ENCODE assay signal across 8 cellular contexts in the genomic region with DNA sequence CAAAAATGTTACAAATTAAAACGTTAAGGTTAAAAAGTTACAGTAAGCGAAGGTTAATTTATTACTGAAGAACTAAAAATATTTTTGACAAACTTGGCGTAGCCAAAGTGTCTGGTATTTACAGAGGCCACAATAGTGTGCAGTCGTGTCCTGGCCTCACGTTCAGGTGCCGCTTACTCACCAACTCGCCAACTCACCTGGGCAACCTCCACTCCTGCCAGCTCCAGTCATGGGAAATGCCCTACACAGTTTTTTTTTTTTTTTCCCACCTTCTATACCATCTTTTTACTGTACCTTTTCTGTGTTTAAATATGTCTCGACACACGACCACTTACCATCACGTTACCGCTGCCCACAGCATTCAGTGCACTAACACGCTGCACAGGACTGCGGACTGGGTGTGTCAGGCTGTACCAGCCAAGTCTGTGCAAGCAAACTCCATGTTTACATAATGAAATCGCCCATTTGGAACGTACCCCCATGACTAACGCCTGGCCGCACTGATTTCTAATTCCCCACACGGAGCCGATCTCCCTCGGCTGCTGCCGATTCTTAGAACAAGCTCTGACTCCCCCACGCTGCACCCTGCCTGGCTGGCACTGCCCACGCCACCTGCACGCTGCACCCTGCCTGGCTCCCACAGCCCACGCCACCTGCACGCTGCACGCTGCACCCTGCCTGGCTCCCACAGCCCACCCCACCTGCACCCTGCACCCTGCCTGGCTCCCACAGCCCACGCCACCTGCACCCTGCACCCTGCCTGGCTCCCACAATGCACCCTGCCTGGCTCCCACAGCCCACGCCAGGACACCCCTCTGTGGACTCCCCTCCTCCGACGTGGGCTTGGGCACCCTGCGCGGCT.
DNase-seq lines count a peak whose midpoint lies in the region; ATAC-seq, FAIRE-seq and TF ChIP-seq lines count a peak whose summit lies in the region.
"Had no signal": no experiment of that assay in that cellular context is flagged by ENCODE, and none has a peak within 500 bp of the region (broad histone marks: within the 10 kb centered on the region; RNA-seq: fewer than 3 reads in every experiment).

No MANE protein-coding gene starts in this region.

- H3K36me3 ChIP-seq in keratinocyte (ENCODE audit: control insufficient read depth in 2 of 2, extremely low read depth in 1 of 2, insufficient read depth in 2 of 2, low read length in 2 of 2): peaks cover 2 to 3% of the 10 kb centered on the region in 2 experiments
- H3K36me3 ChIP-seq: neutrophil had no signal

- dilution Hi-C loops in keratinocyte (cut with MboI; ENCODE audit: extremely low pct_ligation_motif_present, low sequenced_read_pairs): no loop called here

- peak overlapping the region; percentile 76 for H3K4me2 ChIP-seq in keratinocyte (ENCODE audit: control insufficient read depth, extremely low read depth, insufficient read depth, low read depth, low read length)

- ATAC-seq in GM21619 (IDR thresholded peaks at IDR 0.05; ENCODE audit: unreplicated experiment): no peak

- no peaks in the 10 kb centered on the region for H3K79me2 ChIP-seq in keratinocyte (ENCODE audit: control insufficient read depth, insufficient read depth, low read length)

- H4K20me1 ChIP-seq in keratinocyte (ENCODE audit: control insufficient read depth, extremely low read depth, insufficient read depth, low read length): no peaks in the 10 kb centered on the region

- peak overlapping the region; percentile 96 for H3K27ac ChIP-seq in keratinocyte (ENCODE audit: control insufficient read depth, insufficient read depth, low read length)
- peak overlapping the region; percentile 40 for H3K27ac ChIP-seq in substantia nigra (ENCODE audit: low read depth, low read length, poor library complexity, severe bottlenecking)
- H3K27ac ChIP-seq: neutrophil had no signal

- no peaks in the 10 kb centered on the region for H3K27me3 ChIP-seq in keratinocyte (ENCODE audit: control insufficient read depth, extremely low read depth, insufficient read depth, low read length)
- H3K27me3 ChIP-seq: neutrophil had no signal

- H3K4me3 ChIP-seq in keratinocyte (ENCODE audit: control insufficient read depth in 2 of 3, extremely low read depth in 1 of 3, insufficient read depth in 2 of 3, low read depth in 1 of 3, low read length in 3 of 3): peak overlapping the region; percentile 10 to 19 (median 11)

- peak overlapping the region; percentile 88 for H2AFZ ChIP-seq in keratinocyte (ENCODE audit: control insufficient read depth, low read length)

- no peak for TF ChIP-seq CTCF in keratinocyte (optimal IDR thresholded peaks at IDR 0.05 in 1 of 3, IDR thresholded peaks at IDR 0.05 in 1 of 3, conservative IDR thresholded peaks at IDR 0.05 in 1 of 3; ENCODE audit: extremely low read depth in 1 of 3, insufficient read depth in 2 of 3, low read length in 3 of 3)
- TF ChIP-seq CTCF in GM20000 (IDR thresholded peaks at IDR 0.05; ENCODE audit: extremely low read depth, missing control alignments): no peak

- no peaks in the 10 kb centered on the region for H3K9me1 ChIP-seq in keratinocyte (ENCODE audit: control insufficient read depth, extremely low read depth, insufficient read depth, low read length)

- H3K4me1 ChIP-seq in keratinocyte (ENCODE audit: control insufficient read depth, extremely low read depth, insufficient read depth, low read length): peaks cover 31% of the 10 kb centered on the region

- DNase-seq in HT-29 (ENCODE audit: low spot score): peak; percentile 26
- peak; percentile 78 for DNase-seq in amniotic epithelial cell (ENCODE audit: low read depth)
- peak; percentile 35 for DNase-seq in keratinocyte (ENCODE audit: low read depth, low spot score)
- peak in 2 of 49 donors; percentile 25 to 52 for DNase-seq in substantia nigra (lab: John Stamatoyannopoulos, UW)
- DNase-seq in activated gamma-delta T cell treated with Interleukin-2 at 50 U/mL for 16 hours: no peak
- no peak for DNase-seq in GM20000 (ENCODE audit: low spot score)

- peak; percentile 91 for FAIRE-seq in keratinocyte (lab: Jason Lieb, UNC)

- peak overlapping the region; percentile 72 for H3K9ac ChIP-seq in keratinocyte (ENCODE audit: control insufficient read depth, extremely low read depth, insufficient read depth, low read length)

- H3K9me3 ChIP-seq in keratinocyte (ENCODE audit: control insufficient read depth, low read depth, low read length): no peaks in the 10 kb centered on the region
- H3K9me3 ChIP-seq: neutrophil had no signal

Comparison
In these comparisons a context has a peak if more than half of its experiments do, and no peak if none do; other contexts are left out.
1. DNase-seq: peak in HT-29 (single experiment), amniotic epithelial cell (single experiment) and keratinocyte (single experiment); none in activated gamma-delta T cell treated with Interleukin-2 at 50 U/mL for 16 hours (single experiment) and GM20000 (single experiment).